Comparison of ENCODE assay signal across 1 cellular context in genomic region chr3:52385157-52385556, GRCh38.
A peak's percentile ranks its signal among the peaks of the same experiment; 100 is the strongest.
TF ChIP-seq lines count a peak whose summit lies in the region.

No MANE protein-coding gene starts in this region.

TF ChIP-seq in K562, 482 proteins besides CTCF, POLR2A, EP300 and RAD21 (continued from another document):
- TF ChIP-seq, protein P1, sequence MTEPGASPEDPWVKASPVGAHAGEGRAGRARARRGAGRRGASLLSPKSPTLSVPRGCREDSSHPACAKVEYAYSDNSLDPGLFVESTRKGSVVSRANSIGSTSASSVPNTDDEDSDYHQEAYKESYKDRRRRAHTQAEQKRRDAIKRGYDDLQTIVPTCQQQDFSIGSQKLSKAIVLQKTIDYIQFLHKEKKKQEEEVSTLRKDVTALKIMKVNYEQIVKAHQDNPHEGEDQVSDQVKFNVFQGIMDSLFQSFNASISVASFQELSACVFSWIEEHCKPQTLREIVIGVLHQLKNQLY (CRISPR knock-in tag; conservative IDR thresholded peaks at IDR 0.05), result no peak
- TF ChIP-seq NONO (IDR thresholded peaks at IDR 0.05; ENCODE audit: low read depth in 2 of 2, low read length in 1 of 2) (no peak), KDM5B (IDR thresholded peaks at IDR 0.05; ENCODE audit: insufficient replicate concordance, low read depth, low read length) (no peak), CREM (IDR thresholded peaks at IDR 0.05; ENCODE audit: low read depth) (peak; percentile 31; the same call in 1 of the 2 replicates), MAX (CRISPR knock-in tag; IDR thresholded peaks at IDR 0.05) (peak; percentile 57; the same call in 1 of the 2 replicates), ZNF347 (CRISPR knock-in tag; IDR thresholded peaks at IDR 0.05; ENCODE audit: low read depth) (no peak), POLR2G (IDR thresholded peaks at IDR 0.05; ENCODE audit: low read depth, low read length) (0 out of 2 replicates have a peak, but pooled peaks have one; percentile 3), RBFOX2 (IDR thresholded peaks at IDR 0.05; ENCODE audit: low read depth, low read length) (0 out of 2 replicates have a peak, but pooled peaks have one; percentile 15), ZNF785 (CRISPR knock-in tag; IDR thresholded peaks at IDR 0.05) (no peak), SMAD1 (IDR thresholded peaks at IDR 0.05; ENCODE audit: low read depth, low read length, partially characterized antibody) (no peak), TAL1 (IDR thresholded peaks at IDR 0.05) (no peak), NR4A1 (CRISPR knock-in tag; IDR thresholded peaks at IDR 0.05) (no peak), NR4A1 (tag; IDR thresholded peaks at IDR 0.05) (no peak), NFXL1 (CRISPR knock-in tag; IDR thresholded peaks at IDR 0.05) (no peak), GABPA (tag; conservative IDR thresholded peaks at IDR 0.05; ENCODE audit: low read depth) (no peak), SRSF3 (IDR thresholded peaks at IDR 0.05; ENCODE audit: insufficient read depth, low read length) (no peak), XRCC5 (IDR thresholded peaks at IDR 0.05; ENCODE audit: low read depth, low read length) (peak; percentile 59; the same call in 1 of the 2 replicates), ZNF76 (CRISPR knock-in tag; IDR thresholded peaks at IDR 0.05; ENCODE audit: borderline replicate concordance) (no peak), TCF7L2 (IDR thresholded peaks at IDR 0.05; ENCODE audit: low read depth, low read length) (no peak), MAFK (IDR thresholded peaks at IDR 0.05; ENCODE audit: low read length) (no peak), NCOA4 (IDR thresholded peaks at IDR 0.05; ENCODE audit: partially characterized antibody) (no peak), BCOR (IDR thresholded peaks at IDR 0.05) (no peak)
- TF ChIP-seq, protein P2, sequence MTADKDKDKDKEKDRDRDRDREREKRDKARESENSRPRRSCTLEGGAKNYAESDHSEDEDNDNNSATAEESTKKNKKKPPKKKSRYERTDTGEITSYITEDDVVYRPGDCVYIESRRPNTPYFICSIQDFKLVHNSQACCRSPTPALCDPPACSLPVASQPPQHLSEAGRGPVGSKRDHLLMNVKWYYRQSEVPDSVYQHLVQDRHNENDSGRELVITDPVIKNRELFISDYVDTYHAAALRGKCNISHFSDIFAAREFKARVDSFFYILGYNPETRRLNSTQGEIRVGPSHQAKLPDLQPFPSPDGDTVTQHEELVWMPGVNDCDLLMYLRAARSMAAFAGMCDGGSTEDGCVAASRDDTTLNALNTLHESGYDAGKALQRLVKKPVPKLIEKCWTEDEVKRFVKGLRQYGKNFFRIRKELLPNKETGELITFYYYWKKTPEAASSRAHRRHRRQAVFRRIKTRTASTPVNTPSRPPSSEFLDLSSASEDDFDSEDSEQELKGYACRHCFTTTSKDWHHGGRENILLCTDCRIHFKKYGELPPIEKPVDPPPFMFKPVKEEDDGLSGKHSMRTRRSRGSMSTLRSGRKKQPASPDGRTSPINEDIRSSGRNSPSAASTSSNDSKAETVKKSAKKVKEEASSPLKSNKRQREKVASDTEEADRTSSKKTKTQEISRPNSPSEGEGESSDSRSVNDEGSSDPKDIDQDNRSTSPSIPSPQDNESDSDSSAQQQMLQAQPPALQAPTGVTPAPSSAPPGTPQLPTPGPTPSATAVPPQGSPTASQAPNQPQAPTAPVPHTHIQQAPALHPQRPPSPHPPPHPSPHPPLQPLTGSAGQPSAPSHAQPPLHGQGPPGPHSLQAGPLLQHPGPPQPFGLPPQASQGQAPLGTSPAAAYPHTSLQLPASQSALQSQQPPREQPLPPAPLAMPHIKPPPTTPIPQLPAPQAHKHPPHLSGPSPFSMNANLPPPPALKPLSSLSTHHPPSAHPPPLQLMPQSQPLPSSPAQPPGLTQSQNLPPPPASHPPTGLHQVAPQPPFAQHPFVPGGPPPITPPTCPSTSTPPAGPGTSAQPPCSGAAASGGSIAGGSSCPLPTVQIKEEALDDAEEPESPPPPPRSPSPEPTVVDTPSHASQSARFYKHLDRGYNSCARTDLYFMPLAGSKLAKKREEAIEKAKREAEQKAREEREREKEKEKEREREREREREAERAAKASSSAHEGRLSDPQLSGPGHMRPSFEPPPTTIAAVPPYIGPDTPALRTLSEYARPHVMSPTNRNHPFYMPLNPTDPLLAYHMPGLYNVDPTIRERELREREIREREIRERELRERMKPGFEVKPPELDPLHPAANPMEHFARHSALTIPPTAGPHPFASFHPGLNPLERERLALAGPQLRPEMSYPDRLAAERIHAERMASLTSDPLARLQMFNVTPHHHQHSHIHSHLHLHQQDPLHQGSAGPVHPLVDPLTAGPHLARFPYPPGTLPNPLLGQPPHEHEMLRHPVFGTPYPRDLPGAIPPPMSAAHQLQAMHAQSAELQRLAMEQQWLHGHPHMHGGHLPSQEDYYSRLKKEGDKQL (CRISPR knock-in tag; IDR thresholded peaks at IDR 0.05; ENCODE audit: borderline replicate concordance), result no peak
- TF ChIP-seq, protein P3, sequence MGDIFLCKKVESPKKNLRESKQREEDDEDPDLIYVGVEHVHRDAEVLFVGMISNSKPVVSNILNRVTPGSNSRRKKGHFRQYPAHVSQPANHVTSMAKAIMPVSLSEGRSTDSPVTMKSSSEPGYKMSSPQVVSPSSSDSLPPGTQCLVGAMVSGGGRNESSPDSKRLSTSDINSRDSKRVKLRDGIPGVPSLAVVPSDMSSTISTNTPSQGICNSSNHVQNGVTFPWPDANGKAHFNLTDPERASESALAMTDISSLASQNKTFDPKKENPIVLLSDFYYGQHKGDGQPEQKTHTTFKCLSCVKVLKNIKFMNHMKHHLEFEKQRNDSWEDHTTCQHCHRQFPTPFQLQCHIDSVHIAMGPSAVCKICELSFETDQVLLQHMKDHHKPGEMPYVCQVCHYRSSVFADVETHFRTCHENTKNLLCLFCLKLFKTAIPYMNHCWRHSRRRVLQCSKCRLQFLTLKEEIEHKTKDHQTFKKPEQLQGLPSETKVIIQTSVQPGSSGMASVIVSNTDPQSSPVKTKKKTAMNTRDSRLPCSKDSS (IDR thresholded peaks at IDR 0.05; ENCODE audit: low read depth, partially characterized antibody), result no peak
- TF ChIP-seq, protein P4, sequence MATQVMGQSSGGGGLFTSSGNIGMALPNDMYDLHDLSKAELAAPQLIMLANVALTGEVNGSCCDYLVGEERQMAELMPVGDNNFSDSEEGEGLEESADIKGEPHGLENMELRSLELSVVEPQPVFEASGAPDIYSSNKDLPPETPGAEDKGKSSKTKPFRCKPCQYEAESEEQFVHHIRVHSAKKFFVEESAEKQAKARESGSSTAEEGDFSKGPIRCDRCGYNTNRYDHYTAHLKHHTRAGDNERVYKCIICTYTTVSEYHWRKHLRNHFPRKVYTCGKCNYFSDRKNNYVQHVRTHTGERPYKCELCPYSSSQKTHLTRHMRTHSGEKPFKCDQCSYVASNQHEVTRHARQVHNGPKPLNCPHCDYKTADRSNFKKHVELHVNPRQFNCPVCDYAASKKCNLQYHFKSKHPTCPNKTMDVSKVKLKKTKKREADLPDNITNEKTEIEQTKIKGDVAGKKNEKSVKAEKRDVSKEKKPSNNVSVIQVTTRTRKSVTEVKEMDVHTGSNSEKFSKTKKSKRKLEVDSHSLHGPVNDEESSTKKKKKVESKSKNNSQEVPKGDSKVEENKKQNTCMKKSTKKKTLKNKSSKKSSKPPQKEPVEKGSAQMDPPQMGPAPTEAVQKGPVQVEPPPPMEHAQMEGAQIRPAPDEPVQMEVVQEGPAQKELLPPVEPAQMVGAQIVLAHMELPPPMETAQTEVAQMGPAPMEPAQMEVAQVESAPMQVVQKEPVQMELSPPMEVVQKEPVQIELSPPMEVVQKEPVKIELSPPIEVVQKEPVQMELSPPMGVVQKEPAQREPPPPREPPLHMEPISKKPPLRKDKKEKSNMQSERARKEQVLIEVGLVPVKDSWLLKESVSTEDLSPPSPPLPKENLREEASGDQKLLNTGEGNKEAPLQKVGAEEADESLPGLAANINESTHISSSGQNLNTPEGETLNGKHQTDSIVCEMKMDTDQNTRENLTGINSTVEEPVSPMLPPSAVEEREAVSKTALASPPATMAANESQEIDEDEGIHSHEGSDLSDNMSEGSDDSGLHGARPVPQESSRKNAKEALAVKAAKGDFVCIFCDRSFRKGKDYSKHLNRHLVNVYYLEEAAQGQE (CRISPR knock-in tag; IDR thresholded peaks at IDR 0.05; ENCODE audit: low read depth), result no peak
